ENCODE assay signal across 15 cellular contexts in genomic region chr12:106764738-106765137, GRCh38. TPM values are rescaled to one million over a fixed set of nuclear protein-coding genes. Genes with fewer than 3 reads are reported as not detected.
DNase-seq lines count a peak whose midpoint lies in the region; ATAC-seq, FAIRE-seq and TF ChIP-seq lines count a peak whose summit lies in the region.
"Had no signal": no experiment of that assay in that cellular context is flagged by ENCODE, and none has a peak within 500 bp of the region (broad histone marks: within the 10 kb centered on the region; RNA-seq: fewer than 3 reads in every experiment).

No MANE protein-coding gene starts in this region.

- peaks cover 58% of the 10 kb centered on the region for H3K4me1 Mint-ChIP-seq in chondrocyte (ENCODE audit: low read depth)
- H3K4me1 Mint-ChIP-seq in stimulated activated effector memory CD8-positive, alpha-beta T cell treated with anti-CD3 and anti-CD28 coated beads, Interleukin-12 subunit alpha, Interleukin-12 subunit beta, amount 100 ng/mL, for 72 hours = peaks cover 27% of the 10 kb centered on the region
- H3K4me1 Mint-ChIP-seq in HFFc6 (ENCODE audit: low read depth) = 0 out of 2 replicates have a peak, but pooled peaks cover 6% of the 10 kb centered on the region

- no peak for FAIRE-seq in HepG2 (lab: Jason Lieb, UNC)
- FAIRE-seq: D721Med had no signal

- DNase-seq in SIG-M5 treated with dmso at 0.1 percent for 504 hours (lab: John Stamatoyannopoulos, UW; ENCODE audit: unreplicated experiment) (peak; percentile 30), SIG-M5 (lab: John Stamatoyannopoulos, UW) (no peak), chondrocyte (ENCODE audit: low spot score) (no peak), HepG2 (ENCODE audit: low spot score) (no peak), superior temporal gyrus (ENCODE audit: extremely low spot score) (peak; percentile 53), NCI-H2081 (lab: John Stamatoyannopoulos, UW) (no peak), HFFc6 (no peak)
- no peak for DNase-seq in stimulated activated effector memory CD8-positive, alpha-beta T cell treated with anti-CD3 and anti-CD28 coated beads, Interleukin-12 subunit alpha, Interleukin-12 subunit beta, amount 100 ng/mL, for 72 hours (ENCODE audit: low spot score in 2 of 2)
- DNase-seq: activated CD8-positive, alpha-beta T cell treated with anti-CD3 and anti-CD28 coated beads, Interleukin-2, amount 10 ng/mL, durations not matched to agents 7 days and 5 days; activated naive CD4-positive, alpha-beta T cell treated with Interleukin-2 at 50 U/mL for 16 hours; foreskin keratinocyte; islet precursor cell; NCI-H345; uterus had no signal

- in situ Hi-C loops in HepG2 (cut with HindIII; ENCODE audit: extremely low pct_ligation_motif_present, low pct_unique_long_range_greater_than_20kb) = no loop called here

- H3K27ac Mint-ChIP-seq in chondrocyte (ENCODE audit: unreplicated experiment) = no peak overlapping the region
- H3K27ac Mint-ChIP-seq in stimulated activated effector memory CD8-positive, alpha-beta T cell treated with anti-CD3 and anti-CD28 coated beads, Interleukin-12 subunit alpha, Interleukin-12 subunit beta, amount 100 ng/mL, for 72 hours = no peak overlapping the region
- H3K27ac Mint-ChIP-seq in HFFc6 = no peak overlapping the region
- H3K27ac Mint-ChIP-seq: activated CD8-positive, alpha-beta T cell treated with anti-CD3 and anti-CD28 coated beads, Interleukin-2, amount 10 ng/mL, durations not matched to agents 7 days and 5 days had no signal

- H3K27me3 ChIP-seq in HepG2 (ENCODE audit: control insufficient read depth in 1 of 2, insufficient read depth in 2 of 2, low read length in 2 of 2) = peaks cover 0 to 2% of the 10 kb centered on the region in 2 experiments; a peak in 1 of 5 replicates
- H3K27me3 ChIP-seq: uterus had no signal

- BruUV-seq in HepG2 (replicated peaks; lab: Mats Ljungman, UMichigan) = no TSS peak

- H3K9me3 ChIP-seq in HepG2 (ENCODE audit: low read length) = no peaks in the 10 kb centered on the region
- H3K9me3 ChIP-seq: uterus had no signal

- TF ChIP-seq CTCF in chondrocyte (IDR thresholded peaks at IDR 0.05) (peak; percentile 26), HepG2 (CRISPR knock-in tag; IDR thresholded peaks at IDR 0.05) (peak; percentile 57), HFFc6 (IDR thresholded peaks at IDR 0.05) (no peak)

- TF ChIP-seq RAD21 in HepG2 (CRISPR knock-in tag; IDR thresholded peaks at IDR 0.05) = peak; percentile 50; the same call in 1 of the 2 replicates

- H3K4me3 Mint-ChIP-seq in chondrocyte (ENCODE audit: unreplicated experiment) = no peak overlapping the region
- no peak overlapping the region for H3K4me3 Mint-ChIP-seq in stimulated activated effector memory CD8-positive, alpha-beta T cell treated with anti-CD3 and anti-CD28 coated beads, Interleukin-12 subunit alpha, Interleukin-12 subunit beta, amount 100 ng/mL, for 72 hours
- no peak overlapping the region for H3K4me3 Mint-ChIP-seq in HFFc6
- H3K4me3 Mint-ChIP-seq: activated CD8-positive, alpha-beta T cell treated with anti-CD3 and anti-CD28 coated beads, Interleukin-2, amount 10 ng/mL, durations not matched to agents 7 days and 5 days had no signal

- H3K27me3 Mint-ChIP-seq in chondrocyte (ENCODE audit: low read depth) (no peaks in the 10 kb centered on the region), HFFc6 (ENCODE audit: insufficient read depth) (peaks cover 14% of the 10 kb centered on the region)

- H4K20me1 ChIP-seq in HepG2 (ENCODE audit: insufficient read depth, low read length) = no peaks in the 10 kb centered on the region

- CTCF ChIA-PET in HepG2 (lab: Yijun Ruan, JAX; ENCODE audit: low intra/inter-chr PET ratio, low total read pairs) = no interaction called here

- no peaks in the 10 kb centered on the region for H3K79me2 ChIP-seq in HepG2 (ENCODE audit: insufficient read depth, low read length)

- intact Hi-C loops in HepG2 (cut with micrococcal nuclease; ENCODE audit: unreplicated experiment) = no loop called here

- H3K9ac ChIP-seq in HepG2 (ENCODE audit: insufficient read depth, low read depth, low read length) = no peak overlapping the region

- peaks cover 48% of the 10 kb centered on the region for H3K4me1 ChIP-seq in HepG2 (ENCODE audit: insufficient read depth, low read length)
- H3K4me1 ChIP-seq: foreskin keratinocyte, uterus had no signal

- H3K9me3 Mint-ChIP-seq in chondrocyte (ENCODE audit: low read depth) (no peaks in the 10 kb centered on the region), HFFc6 (no peaks in the 10 kb centered on the region)
- H3K9me3 Mint-ChIP-seq in stimulated activated effector memory CD8-positive, alpha-beta T cell treated with anti-CD3 and anti-CD28 coated beads, Interleukin-12 subunit alpha, Interleukin-12 subunit beta, amount 100 ng/mL, for 72 hours = no peaks in the 10 kb centered on the region

- H3K36me3 Mint-ChIP-seq in chondrocyte (ENCODE audit: low read depth) (no peaks in the 10 kb centered on the region), HFFc6 (ENCODE audit: low read depth) (no peaks in the 10 kb centered on the region)
- H3K36me3 Mint-ChIP-seq in stimulated activated effector memory CD8-positive, alpha-beta T cell treated with anti-CD3 and anti-CD28 coated beads, Interleukin-12 subunit alpha, Interleukin-12 subunit beta, amount 100 ng/mL, for 72 hours = no peaks in the 10 kb centered on the region

- POLR2A ChIA-PET in HepG2 (lab: Yijun Ruan, JAX) = no interaction called here

- H3K4me3 ChIP-seq in HepG2 (replicated peaks in 1 of 3; ENCODE audit: insufficient read depth in 1 of 3, low read depth in 2 of 3, low read length in 3 of 3) = no peak overlapping the region
- H3K4me3 ChIP-seq: uterus had no signal

- H3K27ac ChIP-seq in HepG2 (ENCODE audit: extremely low read length, insufficient read depth, low read length) = no peak overlapping the region
- H3K27ac ChIP-seq: foreskin keratinocyte, uterus had no signal

- TF ChIP-seq EP300 in HepG2 (IDR thresholded peaks at IDR 0.05; ENCODE audit: low read depth in 2 of 2, low read length in 2 of 2) (no peak), HepG2 (CRISPR knock-in tag; IDR thresholded peaks at IDR 0.05; ENCODE audit: borderline replicate concordance) (no peak)

- no peaks in the 10 kb centered on the region for H3K36me3 ChIP-seq in HepG2 (replicated peaks in 1 of 2; ENCODE audit: control insufficient read depth in 1 of 2, insufficient read depth in 2 of 2, low read length in 2 of 2)
- H3K36me3 ChIP-seq: uterus had no signal

- ATAC-seq in HepG2 = peak; percentile 73
- ATAC-seq in stimulated activated effector memory CD8-positive, alpha-beta T cell treated with anti-CD3 and anti-CD28 coated beads, Interleukin-12 subunit alpha, Interleukin-12 subunit beta, amount 100 ng/mL, for 72 hours = no peak
- ATAC-seq: activated CD8-positive, alpha-beta T cell treated with anti-CD3 and anti-CD28 coated beads, Interleukin-2, amount 10 ng/mL, durations not matched to agents 7 days and 5 days; foreskin keratinocyte had no signal

- no peak for TF ChIP-seq POLR2A in HepG2 (IDR thresholded peaks at IDR 0.05; ENCODE audit: insufficient read depth in 1 of 2, low read depth in 2 of 2, low read length in 2 of 2)

- H3K4me2 ChIP-seq in HepG2 (ENCODE audit: low read depth, low read length) = no peak overlapping the region

- WGBS in HepG2 (ENCODE audit: low lambda C conversion rate) = 17% methylated on average over 3 of the region's 3 CpGs

- H2AFZ ChIP-seq in HepG2 (ENCODE audit: low read length) = no peak overlapping the region

TF ChIP-seq in HepG2, 621 proteins besides CTCF, POLR2A, EP300 and RAD21 (continues in another document):
- TF ChIP-seq KLF15 (CRISPR knock-in tag; IDR thresholded peaks at IDR 0.05; ENCODE audit: borderline replicate concordance) = no peak

RNA-seq across cellular contexts. Expression of gene RIC8B, which starts 9.7 kb away (rescaled TPM):
- total RNA-seq in chondrocyte = 12.3 to 20.4 TPM (median 14.2 TPM) in 3 replicates
- 7.5 and 9.9 TPM in 2 replicates for total RNA-seq in HepG2 (2016; rRNA removed; fragmentation: Illumina TruSeq; extraction: Trizol)
- total RNA-seq in HepG2 (2016; cell fraction: cytosol; rRNA removed; fragmentation: Illumina TruSeq; extraction: Trizol; ENCODE audit: low read depth) = 3.7 and 5.0 TPM in 2 replicates
- total RNA-seq in HepG2 (2016; cell fraction: insoluble cytoplasmic fraction; rRNA removed; fragmentation: Illumina TruSeq; extraction: Trizol) = 7.7 and 8.8 TPM in 2 replicates
- 5.1 and 5.2 TPM in 2 replicates for total RNA-seq in HepG2 (2016; cell fraction: membrane; rRNA removed; fragmentation: Illumina TruSeq; extraction: Trizol)
- total RNA-seq in HepG2 (2016; cell fraction: nucleus; rRNA removed; fragmentation: Illumina TruSeq; extraction: Trizol) = 17.1 and 17.8 TPM in 2 replicates
- polyA plus RNA-seq in HepG2 (2011; rRNA removed) = 4.9 and 5.1 TPM in 2 replicates
- 1.9 and 3.1 TPM in 2 replicates for polyA plus RNA-seq in HepG2 (2011; cell fraction: cytosol; rRNA removed)
- 6.8 and 8.2 TPM in 2 replicates for polyA plus RNA-seq in HepG2 (2011; cell fraction: nucleus; rRNA removed)
- 4.2 and 5.6 TPM in 2 replicates for polyA plus RNA-seq in HepG2 (2012)
- 0.61 and 0.63 TPM in 2 replicates for polyA plus RNA-seq in HepG2 (2016; cell fraction: cytosol; fragmentation: Illumina TruSeq; extraction: Trizol; ENCODE audit: low read depth)
- 5.5 and 5.8 TPM in 2 replicates for polyA plus RNA-seq in HepG2 (2016; cell fraction: insoluble cytoplasmic fraction; fragmentation: Illumina TruSeq; extraction: Trizol; ENCODE audit: low read depth)
- 1.6 and 2.2 TPM in 2 replicates for polyA plus RNA-seq in HepG2 (2016; cell fraction: membrane; fragmentation: Illumina TruSeq; extraction: Trizol; ENCODE audit: low read depth)
- polyA plus RNA-seq in HepG2 (2016; cell fraction: nucleus; fragmentation: Illumina TruSeq; extraction: Trizol; ENCODE audit: insufficient read depth, low read depth) = 14.4 and 15.4 TPM in 2 replicates
- polyA minus RNA-seq in HepG2 (2011; rRNA and poly(A)+ RNA removed; ENCODE audit: low replicate concordance) = 8.8 and 19.5 TPM in 2 replicates
- 4.7 and 5.4 TPM in 2 replicates for polyA minus RNA-seq in HepG2 (2011; cell fraction: cytosol; rRNA and poly(A)+ RNA removed)
- 25.2 and 36.4 TPM in 2 replicates for polyA minus RNA-seq in HepG2 (2011; cell fraction: nucleus; rRNA and poly(A)+ RNA removed)
- 10 to 100 TPM in 4 of 6 experiments, 1 to 10 TPM in 2; 8.0 to 12.0 (median 10.2) TPM for total RNA-seq in HFFc6 (2021; fragmentation: NEBNext Ultra II Directional; extraction: Animal tissue kit (Norgen Biotek cat#: 25700))

Comparison
In these comparisons a context has a peak if more than half of its experiments do, and no peak if none do; other contexts are left out.
1. DNase-seq: peak in SIG-M5 treated with dmso at 0.1 percent for 504 hours (single experiment) and superior temporal gyrus (single experiment); none in SIG-M5 (single experiment), chondrocyte (single experiment), HepG2 (single experiment), stimulated activated effector memory CD8-positive, alpha-beta T cell treated with anti-CD3 and anti-CD28 coated beads, Interleukin-12 subunit alpha, Interleukin-12 subunit beta, amount 100 ng/mL, for 72 hours (0 of 2), NCI-H2081 (0 of 2) and HFFc6 (single experiment).